27 cellular contexts compared by ENCODE assay signal in the genomic region with DNA sequence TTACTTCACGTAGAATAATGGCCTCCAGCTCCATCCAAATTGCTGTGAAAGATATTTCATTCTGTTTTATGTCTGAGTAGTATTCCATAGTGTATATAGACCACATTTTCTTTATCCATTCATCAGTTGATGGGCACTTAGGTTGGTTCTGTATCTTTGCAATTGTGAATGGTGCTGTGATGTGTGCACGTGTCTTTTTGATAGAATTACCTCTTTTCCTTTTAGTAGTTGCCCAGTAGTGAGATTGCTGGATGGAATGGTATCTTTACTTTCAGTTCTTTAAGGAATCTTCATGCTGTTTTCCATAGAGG.
A peak's percentile ranks its signal among the peaks of the same experiment; 100 is the strongest.
DNase-seq lines count a peak whose midpoint lies in the region; ATAC-seq lines count a peak whose summit lies in the region.
"Had no signal": no experiment of that assay in that cellular context is flagged by ENCODE, and none has a peak within 500 bp of the region (broad histone marks: within the 10 kb centered on the region; RNA-seq: fewer than 3 reads in every experiment).

No MANE protein-coding gene starts in this region.

- H3K36me3 Mint-ChIP-seq in T-helper 2 cell treated with Interferon-gamma antibody and Interleukin-4, amounts not matched to agents 5 μg/mL and 100 μg/mL, for 36 hours (ENCODE audit: low read depth): peaks cover 2% of the 10 kb centered on the region
- peaks cover 8% of the 10 kb centered on the region for H3K36me3 Mint-ChIP-seq in stimulated activated naive CD8-positive, alpha-beta T cell treated with anti-CD3 and anti-CD28 coated beads, Interleukin-15, Interleukin-2, amounts not matched to agents 100 ng/mL and 50 ng/mL, for 24 hours (ENCODE audit: low read depth)
- H3K36me3 Mint-ChIP-seq in activated naive CD8-positive, alpha-beta T cell treated with anti-CD3 and anti-CD28 coated beads for 36 hours: peaks cover 22% of the 10 kb centered on the region
- peaks cover 4 to 13% of the 10 kb centered on the region in 2 donors for H3K36me3 Mint-ChIP-seq in stimulated activated naive B cell treated with anti-CD40 and anti-IgM and Interleukin-4, amounts not matched to agents 10 μg/mL and 1 μg/mL and 100 μg/mL, for 72 hours

- DNase-seq in T-helper 2 cell treated with Interferon-gamma antibody and Interleukin-4, amounts not matched to agents 5 μg/mL and 100 μg/mL, for 36 hours (ENCODE audit: low spot score): no peak
- DNase-seq in T-helper 2 cell: no peak
- no peak for DNase-seq in stimulated activated naive CD8-positive, alpha-beta T cell treated with anti-CD3 and anti-CD28 coated beads, Interleukin-15, Interleukin-2, amounts not matched to agents 100 U/mL and 50 U/mL, for 24 hours
- no peak for DNase-seq in activated naive CD8-positive, alpha-beta T cell treated with anti-CD3 and anti-CD28 coated beads for 36 hours
- no peak for DNase-seq in central memory CD4-positive, alpha-beta T cell
- no peak for DNase-seq in KG1 (lab: John Stamatoyannopoulos, UW)
- DNase-seq in stimulated activated naive B cell treated with anti-CD40 and anti-IgM and Interleukin-4, amounts not matched to agents 10 μg/mL and 1 μg/mL and 100 μg/mL, for 72 hours: no peak
- DNase-seq: activated CD8-positive, alpha-beta memory T cell treated with anti-CD3 and anti-CD28 coated beads, Interleukin-2, amount 50 U/mL, for 4 hours; activated naive CD4-positive, alpha-beta T cell treated with Interleukin-2 at 50 U/mL for 16 hours; cerebellar nuclear complex; COR-L47; DMS79; dorsolateral prefrontal cortex; hypothalamus; immature natural killer cell; left colon; mammary epithelial cell; NCI-H2081; NCI-H226; pancreas; retina; SIG-M5; SW 1271; tibial artery had no signal

- ATAC-seq in stimulated activated naive CD8-positive, alpha-beta T cell treated with anti-CD3 and anti-CD28 coated beads, Interleukin-15, Interleukin-2, amounts not matched to agents 100 U/mL and 50 U/mL, for 24 hours: no peak
- no peak for ATAC-seq in stimulated activated naive B cell treated with anti-CD40 and anti-IgM and Interleukin-4, amounts not matched to agents 10 μg/mL and 1 μg/mL and 100 μg/mL, for 72 hours (replicated peaks)
- ATAC-seq: gastroesophageal sphincter, pancreas had no signal

- no peaks in the 10 kb centered on the region for H3K27me3 Mint-ChIP-seq in T-helper 2 cell treated with Interferon-gamma antibody and Interleukin-4, amounts not matched to agents 5 μg/mL and 100 μg/mL, for 36 hours (ENCODE audit: low read depth)
- no peaks in the 10 kb centered on the region for H3K27me3 Mint-ChIP-seq in stimulated activated naive CD8-positive, alpha-beta T cell treated with anti-CD3 and anti-CD28 coated beads, Interleukin-15, Interleukin-2, amounts not matched to agents 100 ng/mL and 50 ng/mL, for 24 hours
- no peaks in the 10 kb centered on the region for H3K27me3 Mint-ChIP-seq in activated naive CD8-positive, alpha-beta T cell treated with anti-CD3 and anti-CD28 coated beads for 36 hours
- H3K27me3 Mint-ChIP-seq in stimulated activated naive B cell treated with anti-CD40 and anti-IgM and Interleukin-4, amounts not matched to agents 10 μg/mL and 1 μg/mL and 100 μg/mL, for 72 hours: peaks cover 10 to 14% of the 10 kb centered on the region in 2 donors

- H3K27ac Mint-ChIP-seq in T-helper 2 cell treated with Interferon-gamma antibody and Interleukin-4, amounts not matched to agents 5 μg/mL and 100 μg/mL, for 36 hours: no peak overlapping the region
- peak overlapping the region; percentile 74 for H3K27ac Mint-ChIP-seq in stimulated activated naive CD8-positive, alpha-beta T cell treated with anti-CD3 and anti-CD28 coated beads, Interleukin-15, Interleukin-2, amounts not matched to agents 100 ng/mL and 50 ng/mL, for 24 hours
- peak overlapping the region; percentile 55 for H3K27ac Mint-ChIP-seq in activated naive CD8-positive, alpha-beta T cell treated with anti-CD3 and anti-CD28 coated beads for 36 hours
- no peak overlapping the region for H3K27ac Mint-ChIP-seq in stimulated activated naive B cell treated with anti-CD40 and anti-IgM and Interleukin-4, amounts not matched to agents 10 μg/mL and 1 μg/mL and 100 μg/mL, for 72 hours

- peak overlapping the region; percentile 43 for H3K4me3 Mint-ChIP-seq in T-helper 2 cell treated with Interferon-gamma antibody and Interleukin-4, amounts not matched to agents 5 μg/mL and 100 μg/mL, for 36 hours
- H3K4me3 Mint-ChIP-seq in stimulated activated naive CD8-positive, alpha-beta T cell treated with anti-CD3 and anti-CD28 coated beads, Interleukin-15, Interleukin-2, amounts not matched to agents 100 ng/mL and 50 ng/mL, for 24 hours: peak overlapping the region; percentile 67
- H3K4me3 Mint-ChIP-seq in activated naive CD8-positive, alpha-beta T cell treated with anti-CD3 and anti-CD28 coated beads for 36 hours: peak overlapping the region; percentile 8
- no peak overlapping the region for H3K4me3 Mint-ChIP-seq in stimulated activated naive B cell treated with anti-CD40 and anti-IgM and Interleukin-4, amounts not matched to agents 10 μg/mL and 1 μg/mL and 100 μg/mL, for 72 hours
- H3K4me3 Mint-ChIP-seq: immature natural killer cell, neural crest cell had no signal

- H3K9me3 Mint-ChIP-seq in T-helper 2 cell treated with Interferon-gamma antibody and Interleukin-4, amounts not matched to agents 5 μg/mL and 100 μg/mL, for 36 hours: peaks cover 24% of the 10 kb centered on the region
- peaks cover 11% of the 10 kb centered on the region for H3K9me3 Mint-ChIP-seq in stimulated activated naive CD8-positive, alpha-beta T cell treated with anti-CD3 and anti-CD28 coated beads, Interleukin-15, Interleukin-2, amounts not matched to agents 100 ng/mL and 50 ng/mL, for 24 hours
- peaks cover 16% of the 10 kb centered on the region for H3K9me3 Mint-ChIP-seq in activated naive CD8-positive, alpha-beta T cell treated with anti-CD3 and anti-CD28 coated beads for 36 hours
- H3K9me3 Mint-ChIP-seq in stimulated activated naive B cell treated with anti-CD40 and anti-IgM and Interleukin-4, amounts not matched to agents 10 μg/mL and 1 μg/mL and 100 μg/mL, for 72 hours: peaks cover 11 to 17% of the 10 kb centered on the region in 2 donors

- peaks cover 48% of the 10 kb centered on the region for H3K4me1 Mint-ChIP-seq in T-helper 2 cell treated with Interferon-gamma antibody and Interleukin-4, amounts not matched to agents 5 μg/mL and 100 μg/mL, for 36 hours (ENCODE audit: low read depth)
- peaks cover 78% of the 10 kb centered on the region for H3K4me1 Mint-ChIP-seq in stimulated activated naive CD8-positive, alpha-beta T cell treated with anti-CD3 and anti-CD28 coated beads, Interleukin-15, Interleukin-2, amounts not matched to agents 100 ng/mL and 50 ng/mL, for 24 hours (ENCODE audit: low read depth)
- H3K4me1 Mint-ChIP-seq in activated naive CD8-positive, alpha-beta T cell treated with anti-CD3 and anti-CD28 coated beads for 36 hours: peaks cover 73% of the 10 kb centered on the region
- peaks cover 27 to 83% of the 10 kb centered on the region in 2 donors for H3K4me1 Mint-ChIP-seq in stimulated activated naive B cell treated with anti-CD40 and anti-IgM and Interleukin-4, amounts not matched to agents 10 μg/mL and 1 μg/mL and 100 μg/mL, for 72 hours
- H3K4me1 Mint-ChIP-seq: neural crest cell had no signal

Comparison
In these comparisons a context has a peak if more than half of its experiments do, and no peak if none do; other contexts are left out.
1. H3K27ac Mint-ChIP-seq: peak in stimulated activated naive CD8-positive, alpha-beta T cell treated with anti-CD3 and anti-CD28 coated beads, Interleukin-15, Interleukin-2, amounts not matched to agents 100 ng/mL and 50 ng/mL, for 24 hours (single experiment) and activated naive CD8-positive, alpha-beta T cell treated with anti-CD3 and anti-CD28 coated beads for 36 hours (single experiment); none in T-helper 2 cell treated with Interferon-gamma antibody and Interleukin-4, amounts not matched to agents 5 μg/mL and 100 μg/mL, for 36 hours (single experiment) and stimulated activated naive B cell treated with anti-CD40 and anti-IgM and Interleukin-4, amounts not matched to agents 10 μg/mL and 1 μg/mL and 100 μg/mL, for 72 hours (single experiment).
2. H3K4me3 Mint-ChIP-seq: peak in T-helper 2 cell treated with Interferon-gamma antibody and Interleukin-4, amounts not matched to agents 5 μg/mL and 100 μg/mL, for 36 hours (single experiment), stimulated activated naive CD8-positive, alpha-beta T cell treated with anti-CD3 and anti-CD28 coated beads, Interleukin-15, Interleukin-2, amounts not matched to agents 100 ng/mL and 50 ng/mL, for 24 hours (single experiment) and activated naive CD8-positive, alpha-beta T cell treated with anti-CD3 and anti-CD28 coated beads for 36 hours (single experiment); none in stimulated activated naive B cell treated with anti-CD40 and anti-IgM and Interleukin-4, amounts not matched to agents 10 μg/mL and 1 μg/mL and 100 μg/mL, for 72 hours (0 of 2).